20 cellular contexts compared by ENCODE assay signal in genomic region chr1:244314921-244315544, GRCh38.
"Had no signal": no experiment of that assay in that cellular context is flagged by ENCODE, and none has a peak within 500 bp of the region (broad histone marks: within the 10 kb centered on the region; RNA-seq: fewer than 3 reads in every experiment).

No MANE protein-coding gene starts in this region.

- H3K4me3 ChIP-seq: adrenal gland, colonic mucosa, lung, mucosa of descending colon, ovary, stomach, thoracic aorta had no signal

- ATAC-seq: activated CD4-positive, alpha-beta T cell treated with anti-CD3 and anti-CD28 coated beads for 36 hours; left cardiac atrium; mucosa of descending colon had no signal

- H3K27ac ChIP-seq: adrenal gland, colonic mucosa, ovary, stomach, thoracic aorta had no signal

- H3K27me3 ChIP-seq: adrenal gland, colonic mucosa, ovary, stomach had no signal

- DNase-seq: activated CD4-positive, alpha-beta T cell treated with anti-CD3 and anti-CD28 coated beads for 36 hours; activated CD8-positive, alpha-beta memory T cell treated with anti-CD3 and anti-CD28 coated beads for 24 hours; activated naive CD4-positive, alpha-beta T cell treated with anti-CD3 and anti-CD28 coated beads, Interleukin-2, amount 10 ng/mL, durations not matched to agents 7 days and 5 days; adrenal gland; caudate nucleus; colonic mucosa; effector CD8-positive, alpha-beta T cell; hypothalamus; left cardiac atrium; mucosa of descending colon; nephron progenitor cell; ovary; retina; stimulated activated CD4-positive, alpha-beta T cell treated with anti-CD3 and anti-CD28 coated beads, Interleukin-15, amount 100 ng/mL, for 24 hours; stimulated activated CD4-positive, alpha-beta T cell treated with anti-CD3 and anti-CD28 coated beads, Interleukin-4, amount 100 ng/mL, for 24 hours; stomach; T-helper 9 cell had no signal

- H3K4me1 ChIP-seq: adrenal gland, colonic mucosa had no signal

- H3K9me3 Mint-ChIP-seq: activated naive CD4-positive, alpha-beta T cell treated with anti-CD3 and anti-CD28 coated beads, Interleukin-2, amount 10 ng/mL, durations not matched to agents 7 days and 5 days; activated T-helper 2 cell treated with anti-CD3 and anti-CD28 coated beads, Interferon-gamma antibody, Interleukin-2, Interleukin-4, amounts not matched to agents 10 μg/mL and 5 μg/mL and 100 μg/mL, durations not matched to agents 14 hours and 24 hours and 36 hours had no signal

- H3K36me3 ChIP-seq: adrenal gland, colonic mucosa, ovary, stomach, thoracic aorta had no signal

- H3K4me3 Mint-ChIP-seq: activated CD4-positive, alpha-beta T cell treated with anti-CD3 and anti-CD28 coated beads for 36 hours; activated naive CD4-positive, alpha-beta T cell treated with anti-CD3 and anti-CD28 coated beads, Interleukin-2, amount 10 ng/mL, durations not matched to agents 7 days and 5 days; nephron progenitor cell had no signal

- H3K9me3 ChIP-seq: adrenal gland, colonic mucosa, mucosa of descending colon, ovary, stomach, thoracic aorta had no signal

- H3K27me3 Mint-ChIP-seq: activated CD4-positive, alpha-beta T cell treated with anti-CD3 and anti-CD28 coated beads for 36 hours had no signal

- H3K27ac Mint-ChIP-seq: activated CD4-positive, alpha-beta T cell treated with anti-CD3 and anti-CD28 coated beads for 36 hours; activated naive CD4-positive, alpha-beta T cell treated with anti-CD3 and anti-CD28 coated beads, Interleukin-2, amount 10 ng/mL, durations not matched to agents 7 days and 5 days; activated T-helper 2 cell treated with anti-CD3 and anti-CD28 coated beads, Interferon-gamma antibody, Interleukin-2, Interleukin-4, amounts not matched to agents 10 μg/mL and 5 μg/mL and 100 μg/mL, durations not matched to agents 14 hours and 24 hours and 36 hours; nephron progenitor cell had no signal
